8 cellular contexts compared by ENCODE assay signal in genomic region chr4:38675167-38676121, GRCh38. TPM values are rescaled to one million over a fixed set of nuclear protein-coding genes. Genes with fewer than 3 reads are reported as not detected.
A peak's percentile ranks its signal among the peaks of the same experiment; 100 is the strongest.
DNase-seq lines count a peak whose midpoint lies in the region; ATAC-seq and TF ChIP-seq lines count a peak whose summit lies in the region.

No MANE protein-coding gene starts in this region.

- POLR2A ChIA-PET in HEK293T (lab: Yijun Ruan, JAX) = interaction anchor here (1.1 kb wide), 1 partner anchor 357 kb away, joined by 5 read pairs; no protein-coding TSS in a partner anchor

- H3K4me1 ChIP-seq in sigmoid colon = peaks cover 0 to 100% (median 89%) of the 10 kb centered on the region in 4 donors

- no peak for ATAC-seq in GM18858 (IDR thresholded peaks at IDR 0.05; ENCODE audit: unreplicated experiment)

- 4 to 9% methylated on average over 7 of the region's 7 CpGs for WGBS in sigmoid colon, 2 donors

- TF ChIP-seq POLR2A in sigmoid colon (IDR thresholded peaks at IDR 0.05) = no peak

- CTCF ChIA-PET in HEK293T (lab: Yijun Ruan, JAX) = interaction anchor here (0.7 to 3.5 kb wide), 9 partner anchors 9 to 506 kb away, joined by 3 to 13 read pairs (median 3); no protein-coding TSS in a partner anchor

- intact Hi-C loops in sigmoid colon (cut with DNase I) = loop anchor here (1.0 to 10.0 kb wide), 5 partner anchors 55 to 701 kb away; partner anchors contain the start of gene FAM114A1

- no peak for TF ChIP-seq EP300 in sigmoid colon (IDR thresholded peaks at IDR 0.05)

- H3K4me3 ChIP-seq in astrocyte of the cerebellum (ENCODE audit: low read depth, low read length) = no peak overlapping the region
- no peak overlapping the region for H3K4me3 ChIP-seq in sigmoid colon

- no peaks in the 10 kb centered on the region for H3K27me3 ChIP-seq in sigmoid colon

- in situ Hi-C loops in astrocyte of the cerebellum (cut with HindIII; ENCODE audit: low sequenced_read_pairs) = no loop called here

- peak overlapping the region; percentile 99 to 100 (median 100) for H3K27ac ChIP-seq in sigmoid colon

- peak; percentile 80 for DNase-seq in Daoy (ENCODE audit: low read depth)
- DNase-seq in HEK293T (ENCODE audit: extremely low spot score) = peak; percentile 46
- DNase-seq in NCI-H2029 (lab: John Stamatoyannopoulos, UW) = peak; percentile 78
- DNase-seq in T1000 (lab: John Stamatoyannopoulos, UW) = peak; percentile 77
- DNase-seq in astrocyte of the cerebellum (ENCODE audit: low read depth) = peak; percentile 86
- peak in 44 of 51 donors; percentile 8 to 92 (median 54) for DNase-seq in hypothalamus (lab: John Stamatoyannopoulos, UW)
- peak; percentile 88 for DNase-seq in sigmoid colon

- H3K9me3 ChIP-seq in sigmoid colon = no peaks in the 10 kb centered on the region

- no peaks in the 10 kb centered on the region for H3K36me3 ChIP-seq in sigmoid colon

- TF ChIP-seq CTCF in astrocyte of the cerebellum (IDR thresholded peaks at IDR 0.05; ENCODE audit: low read depth, low read length, missing control alignments) (peak; percentile 87), sigmoid colon (IDR thresholded peaks at IDR 0.05) (peak; percentile 87 to 95 (median 91))

TF ChIP-seq in HEK293T, 16 proteins besides CTCF, POLR2A, EP300 and RAD21:
- TF ChIP-seq ARNT (IDR thresholded peaks at IDR 0.05) = no peak
- no peak for TF ChIP-seq FOXK2 (IDR thresholded peaks at IDR 0.05)
- TF ChIP-seq PKNOX1 (IDR thresholded peaks at IDR 0.05) = peak; percentile 91

RNA-seq across cellular contexts. Expression of gene KLF3, which starts 11.4 kb away (rescaled TPM):
- total RNA-seq in Daoy (2014; rRNA removed; shearing (Covaris generic)) = 5.0 and 5.5 TPM in 2 replicates
- total RNA-seq in sigmoid colon = 10 to 100 TPM; 29.2 to 43.5 (median 38.0) TPM
- 10 to 100 TPM; 38.6 to 64.0 (median 48.6) TPM for polyA plus RNA-seq in sigmoid colon
